In genomic region chr1:199724049-199724448, GRCh38 we compare ENCODE assay signal across 25 cellular contexts.
"Had no signal": no experiment of that assay in that cellular context is flagged by ENCODE, and none has a peak within 500 bp of the region (broad histone marks: within the 10 kb centered on the region; RNA-seq: fewer than 3 reads in every experiment).

No MANE protein-coding gene starts in this region.

- H3K79me2 ChIP-seq: hepatocyte, parathyroid adenoma had no signal

- ATAC-seq: effector memory CD8-positive, alpha-beta T cell; gastroesophageal sphincter; heart left ventricle; left colon; left ventricle myocardium superior; lower lobe of right lung; naive thymus-derived CD8-positive, alpha-beta T cell; stimulated activated memory B cell treated with anti-CD40 and anti-IgM and Interleukin-4, amounts not matched to agents 10 μg/mL and 1 μg/mL and 100 μg/mL, for 72 hours; stimulated activated naive CD8-positive, alpha-beta T cell treated with anti-CD3 and anti-CD28 coated beads, Interleukin-15, Interleukin-2, amounts not matched to agents 100 U/mL and 50 U/mL, for 24 hours had no signal

- H2AFZ ChIP-seq: hepatocyte, parathyroid adenoma had no signal

- H3K27ac Mint-ChIP-seq: effector memory CD8-positive, alpha-beta T cell; naive thymus-derived CD8-positive, alpha-beta T cell; progenitor cell of endocrine pancreas; stimulated activated memory B cell treated with anti-CD40 and anti-IgM and Interleukin-4, amounts not matched to agents 10 μg/mL and 1 μg/mL and 100 μg/mL, for 72 hours had no signal

- H3K4me1 ChIP-seq: foreskin keratinocyte, gastroesophageal sphincter, lower lobe of right lung, parathyroid adenoma, right atrium auricular region, sigmoid colon, spleen, testis, tibial artery, upper lobe of left lung had no signal

- H3K4me2 ChIP-seq: hepatocyte had no signal

- FAIRE-seq: endometrium, urothelium cell line had no signal

- H3K9me3 ChIP-seq: gastroesophageal sphincter, heart left ventricle, lower lobe of right lung, neutrophil, right atrium auricular region, sigmoid colon, spleen, testis, tibial artery, upper lobe of left lung had no signal

- H3K36me3 ChIP-seq: gastroesophageal sphincter, heart left ventricle, lower lobe of right lung, neutrophil, right atrium auricular region, sigmoid colon, spleen, tibial artery, upper lobe of left lung had no signal

- H3K9me3 Mint-ChIP-seq: effector memory CD8-positive, alpha-beta T cell; naive thymus-derived CD8-positive, alpha-beta T cell; stimulated activated memory B cell treated with anti-CD40 and anti-IgM and Interleukin-4, amounts not matched to agents 10 μg/mL and 1 μg/mL and 100 μg/mL, for 72 hours had no signal

- H3K27ac ChIP-seq: coronary artery, foreskin keratinocyte, gastroesophageal sphincter, heart left ventricle, hepatocyte, lower lobe of right lung, neutrophil, parathyroid adenoma, right atrium auricular region, sigmoid colon, spleen, testis, tibial artery, upper lobe of left lung had no signal

- H3K4me3 Mint-ChIP-seq: effector memory CD8-positive, alpha-beta T cell; naive thymus-derived CD8-positive, alpha-beta T cell; stimulated activated memory B cell treated with anti-CD40 and anti-IgM and Interleukin-4, amounts not matched to agents 10 μg/mL and 1 μg/mL and 100 μg/mL, for 72 hours had no signal

- H3K4me3 ChIP-seq: coronary artery, gastroesophageal sphincter, heart left ventricle, hepatocyte, lower lobe of right lung, right atrium auricular region, sigmoid colon, spleen, testis, tibial artery, upper lobe of left lung had no signal

- H3K9ac ChIP-seq: parathyroid adenoma had no signal

- H3K4me1 Mint-ChIP-seq: naive thymus-derived CD8-positive, alpha-beta T cell; stimulated activated memory B cell treated with anti-CD40 and anti-IgM and Interleukin-4, amounts not matched to agents 10 μg/mL and 1 μg/mL and 100 μg/mL, for 72 hours had no signal

- H3K27me3 ChIP-seq: foreskin keratinocyte, gastroesophageal sphincter, heart left ventricle, hepatocyte, neutrophil, right atrium auricular region, sigmoid colon, testis, tibial artery, upper lobe of left lung had no signal

- H3K36me3 Mint-ChIP-seq: naive thymus-derived CD8-positive, alpha-beta T cell; stimulated activated memory B cell treated with anti-CD40 and anti-IgM and Interleukin-4, amounts not matched to agents 10 μg/mL and 1 μg/mL and 100 μg/mL, for 72 hours had no signal

- DNase-seq: effector memory CD8-positive, alpha-beta T cell; foreskin keratinocyte; heart left ventricle; left colon; left ventricle myocardium superior; lower lobe of right lung; naive thymus-derived CD8-positive, alpha-beta T cell; sigmoid colon; spleen; stimulated activated CD4-positive, alpha-beta T cell treated with anti-CD3 and anti-CD28 coated beads, Interleukin-4, amount 100 ng/mL, for 4 hours; stimulated activated naive CD8-positive, alpha-beta T cell treated with anti-CD3 and anti-CD28 coated beads, Interleukin-15, Interleukin-2, amounts not matched to agents 100 U/mL and 50 U/mL, for 24 hours; substantia nigra; testis; tibial artery; upper lobe of left lung had no signal
